7 cellular contexts compared by ENCODE assay signal in the genomic region with DNA sequence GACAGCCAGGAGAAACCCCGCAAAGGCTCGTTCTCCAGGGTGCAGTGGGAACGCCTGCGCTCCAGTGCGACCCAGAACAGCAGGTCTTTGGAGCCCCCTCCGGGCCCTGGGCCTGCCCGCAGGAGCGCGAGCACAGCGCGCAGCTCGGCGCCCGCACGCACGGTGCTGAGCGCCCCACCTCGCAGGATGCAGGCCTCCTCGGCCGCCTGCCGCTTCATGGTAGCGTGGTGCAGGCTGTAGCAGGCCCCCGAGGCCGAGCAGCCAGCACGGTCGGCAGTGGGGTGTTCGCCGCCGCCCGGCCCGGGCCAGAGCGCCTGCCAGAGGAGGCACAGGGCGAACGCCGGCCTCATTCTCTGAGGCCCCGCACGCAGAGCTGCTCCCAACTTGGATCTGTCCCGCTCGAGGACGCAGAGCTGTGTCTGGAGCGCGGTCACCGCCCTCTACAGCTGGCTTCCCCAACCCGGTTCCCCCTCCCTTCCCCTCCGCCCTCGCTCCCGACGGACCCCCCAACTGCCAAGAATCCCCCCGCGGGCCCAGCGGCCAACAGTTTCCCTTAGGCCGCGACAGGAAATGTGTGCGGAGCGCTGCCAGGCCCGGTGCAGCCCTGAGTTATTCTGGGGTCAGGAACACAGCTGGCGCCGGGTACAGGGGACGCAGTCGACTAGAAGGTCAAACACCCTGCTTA. TPM values are rescaled to one million over a fixed set of nuclear protein-coding genes. Genes with fewer than 3 reads are reported as not detected.
DNase-seq lines count a peak whose midpoint lies in the region; TF ChIP-seq lines count a peak whose summit lies in the region.

A gene with protein sequence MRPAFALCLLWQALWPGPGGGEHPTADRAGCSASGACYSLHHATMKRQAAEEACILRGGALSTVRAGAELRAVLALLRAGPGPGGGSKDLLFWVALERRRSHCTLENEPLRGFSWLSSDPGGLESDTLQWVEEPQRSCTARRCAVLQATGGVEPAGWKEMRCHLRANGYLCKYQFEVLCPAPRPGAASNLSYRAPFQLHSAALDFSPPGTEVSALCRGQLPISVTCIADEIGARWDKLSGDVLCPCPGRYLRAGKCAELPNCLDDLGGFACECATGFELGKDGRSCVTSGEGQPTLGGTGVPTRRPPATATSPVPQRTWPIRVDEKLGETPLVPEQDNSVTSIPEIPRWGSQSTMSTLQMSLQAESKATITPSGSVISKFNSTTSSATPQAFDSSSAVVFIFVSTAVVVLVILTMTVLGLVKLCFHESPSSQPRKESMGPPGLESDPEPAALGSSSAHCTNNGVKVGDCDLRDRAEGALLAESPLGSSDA (minus strand): TSS at position 421 of the 685 bp plus-strand sequence. CDS start 71 bp downstream, at position 350.

- DNase-seq in SJCRH30 (peak in 1 of 2 experiments; percentile 77), coronary artery (ENCODE audit: low spot score) (peak; percentile 73), lower leg skin (ENCODE audit: low spot score in 2 of 2) (peak in 1 of 2 donors; percentile 89), NCI-H226 (no peak), SIG-M5 treated with dmso at 0.1 percent for 504 hours (lab: John Stamatoyannopoulos, UW; ENCODE audit: unreplicated experiment) (no peak)
- DNase-seq in effector CD8-positive, alpha-beta T cell (lab: John Stamatoyannopoulos, UW): no peak

- H3K4me1 ChIP-seq in SJCRH30: peaks cover 16% of the 10 kb centered on the region

- TF ChIP-seq POLR2A in lower leg skin (IDR thresholded peaks at IDR 0.05): no peak

- 22 to 24% methylated on average over 13 to 27 of the region's 60 CpGs for WGBS in lower leg skin, 2 donors

- H3K27ac ChIP-seq in SJCRH30 (peak within 1 kb of the TSS; percentile 78), coronary artery (peak within 1 kb of the TSS; percentile 9 to 78), temporal lobe (ENCODE audit: low read depth, low read length) (peak within 1 kb of the TSS; percentile 1)

- 0 out of 2 replicates have a peak, but pooled peaks cover 4% of the 10 kb centered on the region for H3K36me3 ChIP-seq in SJCRH30

- H3K9me3 ChIP-seq in SJCRH30 (replicated peaks): 0 out of 2 replicates have a peak, but pooled peaks cover 4% of the 10 kb centered on the region

- no peak for TF ChIP-seq CTCF in coronary artery (IDR thresholded peaks at IDR 0.05)
- TF ChIP-seq CTCF in lower leg skin (IDR thresholded peaks at IDR 0.05): no peak

- H3K4me3 ChIP-seq in SJCRH30: peak within 1 kb of the TSS; percentile 67
- peak within 1 kb of the TSS; percentile 74 for H3K4me3 ChIP-seq in coronary artery
- peak within 1 kb of the TSS; percentile 16 for H3K4me3 ChIP-seq in lower leg skin (ENCODE audit: low read depth, poor library complexity, severe bottlenecking)

- no peaks in the 10 kb centered on the region for H3K27me3 ChIP-seq in SJCRH30

- intact Hi-C loops in lower leg skin (cut with DNase I; ENCODE audit: low total_unique reads): no loop called here

RNA-seq across cellular contexts. Expression of the gene that starts here (rescaled TPM):
- total RNA-seq in SJCRH30 (2014; rRNA removed; shearing (Covaris generic)): 20.7 and 21.9 TPM in 2 replicates
- total RNA-seq in lower leg skin (10 to 100 TPM; 10.2 to 25.8 (median 16.9) TPM), temporal lobe (3.2 TPM)

Comparison
In these comparisons a context has a peak if more than half of its experiments do, and no peak if none do; other contexts are left out.
1. H3K27ac ChIP-seq: peak in every context shown above with its lines; median percentile 78 in SJCRH30; 44 in coronary artery; 1 in temporal lobe.
2. H3K4me3 ChIP-seq: peak in every context shown above with its lines; median percentile 74 in coronary artery; 67 in SJCRH30; 16 in lower leg skin.